In genomic region chr11:48085688-48086087, GRCh38 we compare ENCODE assay signal across 15 cellular contexts.
"Had no signal": no experiment of that assay in that cellular context is flagged by ENCODE, and none has a peak within 500 bp of the region (broad histone marks: within the 10 kb centered on the region; RNA-seq: fewer than 3 reads in every experiment).

No MANE protein-coding gene starts in this region.

- H3K4me3 Mint-ChIP-seq: naive thymus-derived CD4-positive, alpha-beta T cell; neural crest cell; stimulated activated naive CD8-positive, alpha-beta T cell treated with anti-CD3 and anti-CD28 coated beads, Interleukin-15, Interleukin-2, amounts not matched to agents 100 ng/mL and 50 ng/mL, for 24 hours had no signal

- H3K27me3 Mint-ChIP-seq: naive thymus-derived CD4-positive, alpha-beta T cell; stimulated activated naive CD8-positive, alpha-beta T cell treated with anti-CD3 and anti-CD28 coated beads, Interleukin-15, Interleukin-2, amounts not matched to agents 100 ng/mL and 50 ng/mL, for 24 hours had no signal

- H3K4me3 ChIP-seq: dorsolateral prefrontal cortex, heart left ventricle, testis had no signal

- H3K36me3 ChIP-seq: heart left ventricle had no signal

- H3K9me3 Mint-ChIP-seq: naive thymus-derived CD4-positive, alpha-beta T cell had no signal

- DNase-seq: cortex of kidney; dorsolateral prefrontal cortex; effector CD8-positive, alpha-beta T cell; heart left ventricle; hippocampal formation; kidney glomerular epithelial cell; mesendoderm; naive thymus-derived CD4-positive, alpha-beta T cell; right cardiac atrium; small intestine; stimulated activated CD4-positive, alpha-beta T cell treated with anti-CD3 and anti-CD28 coated beads, Interleukin-12 subunit alpha, Interleukin-12 subunit beta, amount 100 ng/mL, for 4 hours; testis; trophoblast cell had no signal

- H3K27me3 ChIP-seq: dorsolateral prefrontal cortex, heart left ventricle, testis had no signal

- H3K27ac Mint-ChIP-seq: stimulated activated naive CD8-positive, alpha-beta T cell treated with anti-CD3 and anti-CD28 coated beads, Interleukin-15, Interleukin-2, amounts not matched to agents 100 ng/mL and 50 ng/mL, for 24 hours had no signal

- H3K9me3 ChIP-seq: heart left ventricle, testis had no signal

- H3K27ac ChIP-seq: heart left ventricle, testis had no signal
